In genomic region chr6:41367700-41368099, GRCh38 we compare ENCODE assay signal across 9 cellular contexts. TPM values are rescaled to one million over a fixed set of nuclear protein-coding genes. Genes with fewer than 3 reads are reported as not detected.
A peak's percentile ranks its signal among the peaks of the same experiment; 100 is the strongest.
DNase-seq lines count a peak whose midpoint lies in the region; ATAC-seq, FAIRE-seq and TF ChIP-seq lines count a peak whose summit lies in the region.
"Had no signal": no experiment of that assay in that cellular context is flagged by ENCODE, and none has a peak within 500 bp of the region (broad histone marks: within the 10 kb centered on the region; RNA-seq: fewer than 3 reads in every experiment).

No MANE protein-coding gene starts in this region.

- peak; percentile 58 to 86 for TF ChIP-seq RAD21 in K562 (CRISPR knock-in tag; conservative IDR thresholded peaks at IDR 0.05 in 1 of 2, IDR thresholded peaks at IDR 0.05 in 1 of 2)

- ATAC-seq in K562 (peak; percentile 95), HG02885 (IDR thresholded peaks at IDR 0.05; ENCODE audit: poor library complexity, unreplicated experiment) (no peak)

- no peak overlapping the region for H3K9ac ChIP-seq in K562 (ENCODE audit: insufficient read depth in 1 of 2, low read depth in 2 of 2, low read length in 2 of 2)

- POLR2A ChIA-PET in K562 (lab: Yijun Ruan, JAX): no interaction called here

- TF ChIP-seq CTCF in HFF-Myc (IDR thresholded peaks at IDR 0.05; ENCODE audit: low read depth, low read length, missing control alignments): peak; percentile 75
- TF ChIP-seq CTCF in K562 (IDR thresholded peaks at IDR 0.05 in 2 of 3, conservative IDR thresholded peaks at IDR 0.05 in 1 of 3; ENCODE audit: insufficient read depth in 2 of 3, low read depth in 1 of 3, low read length in 3 of 3): peak; percentile 80 to 87 (median 85)
- peak; percentile 23 to 52 (median 45) for TF ChIP-seq CTCF in transverse colon (IDR thresholded peaks at IDR 0.05)

- peaks cover 8% of the 10 kb centered on the region; the same call in 1 of the 2 replicates for H4K20me1 ChIP-seq in K562 (replicated peaks; ENCODE audit: control insufficient read depth, insufficient read depth, low read length)

- TF ChIP-seq EP300 in K562 (IDR thresholded peaks at IDR 0.05; ENCODE audit: low read length): no peak
- no peak for TF ChIP-seq EP300 in transverse colon (IDR thresholded peaks at IDR 0.05; ENCODE audit: low read depth)

- H3K9me3 ChIP-seq in K562 (replicated peaks; ENCODE audit: control insufficient read depth, insufficient read depth, low read depth, low read length) (no peaks in the 10 kb centered on the region), transverse colon (no peaks in the 10 kb centered on the region)

- in situ Hi-C loops in K562 (cut with MboI): loop anchor here (10.0 kb wide), 1 partner anchor 227 kb away; no protein-coding TSS in a partner anchor
- in situ Hi-C loops in transverse colon (cut with MboI; ENCODE audit: low pct_ligation_motif_present in 1 of 4, low pct_unique_long_range_greater_than_20kb in 1 of 4, low sequenced_read_pairs in 3 of 4): loop anchor here in 3 of 4 donors (10.0 to 25.0 kb wide), 3 partner anchors 227 to 320 kb away; no protein-coding TSS in a partner anchor

- TF ChIP-seq POLR2A in K562 (conservative IDR thresholded peaks at IDR 0.05): no peak
- TF ChIP-seq POLR2A in transverse colon (IDR thresholded peaks at IDR 0.05): no peak

- intact Hi-C loops in K562 (cut with micrococcal nuclease): loop anchor here (2.0 to 5.0 kb wide), 3 partner anchors 95 to 410 kb away; partner anchors contain the start of gene FRS3
- intact Hi-C loops in transverse colon (cut with DNase I; ENCODE audit: low total_unique reads): loop anchor here (2.0 to 5.0 kb wide), 2 partner anchors 235 to 317 kb away; no protein-coding TSS in a partner anchor
- intact Hi-C loops in activated CD4-positive, alpha-beta T cell treated with anti-CD3 and anti-CD28 coated beads, Interleukin-2, amount 10 ng/mL, durations not matched to agents 24 days and 14 days (cut with micrococcal nuclease): loop anchor here (5.0 kb wide), 1 partner anchor 60 kb away; no protein-coding TSS in a partner anchor

- no peaks in the 10 kb centered on the region for H3K79me2 ChIP-seq in K562 (ENCODE audit: control insufficient read depth, insufficient read depth, low read length)

- peaks cover 23 to 31% of the 10 kb centered on the region in 2 experiments for H3K27me3 ChIP-seq in K562 (ENCODE audit: control insufficient read depth in 2 of 2, insufficient read depth in 2 of 2, low read length in 2 of 2)
- peaks cover 84% of the 10 kb centered on the region for H3K27me3 ChIP-seq in transverse colon

- H3K27ac ChIP-seq in K562 (ENCODE audit: extremely low read depth, low read depth, low read length) (no peak overlapping the region), transverse colon (no peak overlapping the region)

- CTCF ChIA-PET in K562 (lab: Yijun Ruan, JAX; ENCODE audit: low intra/inter-chr PET ratio): interaction anchor here (0.6 to 7.0 kb wide), 8 partner anchors 42 to 862 kb away, joined by 3 to 150 read pairs (median 4); no protein-coding TSS in a partner anchor

- DNase-seq in AML-193 (lab: John Stamatoyannopoulos, UW) (peak; percentile 45 to 52), HFF-Myc (ENCODE audit: extremely low read depth, low read depth) (peak; percentile 36), NCI-H510A treated with DMSO at 0.1 percent for 48 hours (lab: John Stamatoyannopoulos, UW) (peak; percentile 57), K562 (ENCODE audit: extremely low read depth in 1 of 4, low spot score in 3 of 4) (peak; percentile 69 to 78 (median 76)), iPS-NIHi7 (ENCODE audit: extremely low spot score) (peak; percentile 95), transverse colon (peak; percentile 33)
- DNase-seq in activated CD4-positive, alpha-beta T cell treated with anti-CD3 and anti-CD28 coated beads, Interleukin-2, amount 10 ng/mL, durations not matched to agents 24 days and 14 days: no peak

- H3K36me3 Mint-ChIP-seq in activated CD4-positive, alpha-beta T cell treated with anti-CD3 and anti-CD28 coated beads, Interleukin-2, amount 10 ng/mL, durations not matched to agents 24 days and 14 days (ENCODE audit: low read depth): peaks cover 2% of the 10 kb centered on the region

- H3K27me3 Mint-ChIP-seq in activated CD4-positive, alpha-beta T cell treated with anti-CD3 and anti-CD28 coated beads, Interleukin-2, amount 10 ng/mL, durations not matched to agents 24 days and 14 days: peaks cover 72% of the 10 kb centered on the region

- H3K4me2 ChIP-seq in K562 (ENCODE audit: insufficient read depth, low read length): no peak overlapping the region

- H3K27ac Mint-ChIP-seq in activated CD4-positive, alpha-beta T cell treated with anti-CD3 and anti-CD28 coated beads, Interleukin-2, amount 10 ng/mL, durations not matched to agents 24 days and 14 days: no peak overlapping the region

- H3K4me3 ChIP-seq in HFF-Myc (replicated peaks; ENCODE audit: low read depth, low read length): no peak overlapping the region
- H3K4me3 ChIP-seq in K562: no peak overlapping the region
- H3K4me3 ChIP-seq in transverse colon: no peak overlapping the region

- H3K4me3 Mint-ChIP-seq in activated CD4-positive, alpha-beta T cell treated with anti-CD3 and anti-CD28 coated beads, Interleukin-2, amount 10 ng/mL, durations not matched to agents 24 days and 14 days: no peak overlapping the region

- H2AFZ ChIP-seq in K562 (ENCODE audit: low read depth, low read length): no peak overlapping the region

- no peaks in the 10 kb centered on the region for H3K9me1 ChIP-seq in K562 (ENCODE audit: control insufficient read depth, insufficient read depth, low read length)

- BruUV-seq in K562 (replicated peaks; lab: Mats Ljungman, UMichigan): no TSS peak

- H3K4me1 Mint-ChIP-seq in activated CD4-positive, alpha-beta T cell treated with anti-CD3 and anti-CD28 coated beads, Interleukin-2, amount 10 ng/mL, durations not matched to agents 24 days and 14 days: peaks cover 16% of the 10 kb centered on the region

- WGBS in K562 (ENCODE audit: insufficient coverage, low coverage, missing lambda C conversion rate): 14% methylated on average over 2 of the region's 2 CpGs
- WGBS in transverse colon (ENCODE audit: low coverage in 1 of 2), 2 donors: 0 to 6% methylated on average over 1 to 2 of the region's 2 CpGs

- H3K4me1 ChIP-seq in K562 (replicated peaks in 1 of 2; ENCODE audit: control insufficient read depth in 2 of 2, insufficient read depth in 2 of 2, low read length in 2 of 2) (peaks cover 0 to 11% of the 10 kb centered on the region in 2 experiments; a peak in 2 of 5 replicates), transverse colon (peaks cover 6 to 20% (median 18%) of the 10 kb centered on the region in 4 donors)

- H3K36me3 ChIP-seq in K562 (ENCODE audit: control insufficient read depth, insufficient read depth, low read length) (no peaks in the 10 kb centered on the region), transverse colon (no peaks in the 10 kb centered on the region)

- no peaks in the 10 kb centered on the region for H3K9me3 Mint-ChIP-seq in activated CD4-positive, alpha-beta T cell treated with anti-CD3 and anti-CD28 coated beads, Interleukin-2, amount 10 ng/mL, durations not matched to agents 24 days and 14 days

- FAIRE-seq in K562 (lab: Jason Lieb, UNC): peak; percentile 37
- FAIRE-seq: endometrium had no signal

TF ChIP-seq in K562, 482 proteins besides CTCF, POLR2A, EP300 and RAD21 (continues in another document):
- TF ChIP-seq EGR1 (conservative IDR thresholded peaks at IDR 0.05) (peak; percentile 64), PTBP1 (IDR thresholded peaks at IDR 0.05; ENCODE audit: low read depth, low read length) (no peak), SMC3 (conservative IDR thresholded peaks at IDR 0.05; ENCODE audit: insufficient read depth, low read depth, low read length) (peak; percentile 56; the same call in 1 of the 2 replicates)

RNA-seq across cellular contexts. Expression of gene NCR2, which starts 32.3 kb away (rescaled TPM):
- not detected in 2 replicates for total RNA-seq in K562 (2011; cell fraction: chromatin; rRNA removed; ENCODE audit: low replicate concordance)
- not detected in 2 replicates for total RNA-seq in K562 (2011; cell fraction: nucleolus; rRNA removed)
- not detected in 2 replicates for total RNA-seq in K562 (2011; cell fraction: nucleoplasm; rRNA removed)
- total RNA-seq in K562 (2014; rRNA removed): not detected in 2 replicates
- not detected in 2 replicates for total RNA-seq in K562 (2014; rRNA removed; fragmentation: Illumina TruSeq; extraction: Trizol)
- not detected in 2 replicates for total RNA-seq in K562 (2015; rRNA removed; fragmentation: Illumina TruSeq; extraction: Trizol)
- total RNA-seq in K562 (2021): not detected in 2 replicates
- polyA plus RNA-seq in K562 (2011; rRNA removed): not detected in 2 replicates
- polyA plus RNA-seq in K562 (2011; cell fraction: cytosol; rRNA removed): not detected in 2 replicates
- not detected in 2 replicates for polyA plus RNA-seq in K562 (2011; cell fraction: nucleus; rRNA removed)
- not detected in 2 replicates for polyA plus RNA-seq in K562 (2012)
- polyA plus RNA-seq in K562 (2014; fragmentation: Illumina TruSeq; extraction: Trizol): not detected in 2 replicates
- not detected for polyA plus RNA-seq in K562 (2014; fragmentation: Nextera tagmentation; extraction: Ambion mirVana)
- not detected in 2 replicates for polyA plus RNA-seq in K562 (2014; rRNA removed)
- not detected in 2 replicates for polyA minus RNA-seq in K562 (2011; rRNA and poly(A)+ RNA removed)
- not detected in 2 replicates for polyA minus RNA-seq in K562 (2011; cell fraction: cytosol; rRNA and poly(A)+ RNA removed)
- not detected in 2 replicates for polyA minus RNA-seq in K562 (2011; cell fraction: nucleus; rRNA and poly(A)+ RNA removed)
- total RNA-seq in transverse colon: not detected
- not detected in 2 replicates for total RNA-seq in activated CD4-positive, alpha-beta T cell treated with anti-CD3 and anti-CD28 coated beads, Interleukin-2, amount 10 ng/mL, durations not matched to agents 24 days and 14 days
